In genomic region chr15:70063992-70064379, GRCh38 we compare ENCODE assay signal across 16 cellular contexts. TPM values are rescaled to one million over a fixed set of nuclear protein-coding genes. Genes with fewer than 3 reads are reported as not detected.
DNase-seq lines count a peak whose midpoint lies in the region; ATAC-seq and TF ChIP-seq lines count a peak whose summit lies in the region.
"Had no signal": no experiment of that assay in that cellular context is flagged by ENCODE, and none has a peak within 500 bp of the region (broad histone marks: within the 10 kb centered on the region; RNA-seq: fewer than 3 reads in every experiment).

No MANE protein-coding gene starts in this region.

- DNase-seq in astrocyte of the hippocampus (ENCODE audit: low read depth, low spot score): peak; percentile 25
- DNase-seq in sigmoid colon: no peak
- DNase-seq in NCI-H510A (lab: John Stamatoyannopoulos, UW): no peak
- no peak for DNase-seq in GF-D8 (lab: John Stamatoyannopoulos, UW)
- no peak for DNase-seq in stimulated activated CD8-positive, alpha-beta memory T cell treated with anti-CD3 and anti-CD28 coated beads, Interleukin-4, amount 100 ng/mL, for 48 hours
- no peak for DNase-seq in foreskin keratinocyte
- DNase-seq: CD4-positive, CD25-positive, alpha-beta regulatory T cell; DMS53; KBM-7; NCI-H1048; NCI-H146; NCI-H345; NCI-H748 treated with DMSO at 0.1 percent for 48 hours had no signal

- no peak for TF ChIP-seq POLR2A in sigmoid colon (IDR thresholded peaks at IDR 0.05)

- H3K27ac ChIP-seq in HEK293 (ENCODE audit: extremely low read depth, low read depth, low read length) (peak overlapping the region; percentile 85; the same call in 1 of the 2 replicates), muscle layer of colon (ENCODE audit: low read depth, low read length) (peak overlapping the region; percentile 88), sigmoid colon (peak overlapping the region in 3 of 4 donors; percentile 65 to 79 (median 70)), foreskin keratinocyte (no peak overlapping the region)

- H3K4me1 ChIP-seq in HEK293 (ENCODE audit: control insufficient read depth, insufficient read depth, low read length): peaks cover 34% of the 10 kb centered on the region
- peaks cover 61% of the 10 kb centered on the region for H3K4me1 ChIP-seq in muscle layer of colon (ENCODE audit: insufficient read depth, low read length)
- peaks cover 0 to 83% (median 57%) of the 10 kb centered on the region in 4 donors for H3K4me1 ChIP-seq in sigmoid colon
- H3K4me1 ChIP-seq in foreskin keratinocyte: no peaks in the 10 kb centered on the region

- 85 to 88% methylated on average over 7 of the region's 7 CpGs for WGBS in sigmoid colon, 2 donors

- no peak for TF ChIP-seq CTCF in HEK293 (tag by site-specific recombination; IDR thresholded peaks at IDR 0.05)
- no peak for TF ChIP-seq CTCF in sigmoid colon (IDR thresholded peaks at IDR 0.05)
- TF ChIP-seq CTCF in foreskin keratinocyte (conservative IDR thresholded peaks at IDR 0.05): no peak

- no peak for TF ChIP-seq EP300 in sigmoid colon (IDR thresholded peaks at IDR 0.05)

- POLR2A ChIA-PET in HEK293 (lab: Yijun Ruan, JAX): interaction anchor here (3.5 to 3.7 kb wide), 2 partner anchors 29 to 33 kb away, joined by 30 to 31 read pairs; partner anchors contain the start of gene TLE3

- intact Hi-C loops in sigmoid colon (cut with DNase I): loop anchor here (5.0 kb wide), 1 partner anchor 42 kb away; no protein-coding TSS in a partner anchor

- no peaks in the 10 kb centered on the region for H3K9me3 ChIP-seq in HEK293 (ENCODE audit: control insufficient read depth, insufficient read depth, low read depth, low read length)
- no peaks in the 10 kb centered on the region for H3K9me3 ChIP-seq in muscle layer of colon (ENCODE audit: low read length)
- no peaks in the 10 kb centered on the region for H3K9me3 ChIP-seq in sigmoid colon
- H3K9me3 ChIP-seq: Peyer's patch had no signal

- H3K4me3 ChIP-seq in HEK293 (ENCODE audit: low read depth, low read length) (no peak overlapping the region), muscle layer of colon (ENCODE audit: low read depth in 1 of 2, low read length in 2 of 2) (no peak overlapping the region), sigmoid colon (no peak overlapping the region)
- H3K4me3 ChIP-seq: Peyer's patch had no signal

- H3K36me3 ChIP-seq in HEK293 (ENCODE audit: control insufficient read depth in 2 of 2, insufficient read depth in 1 of 2, low read length in 2 of 2) (peaks cover 33 to 94% of the 10 kb centered on the region in 2 experiments), muscle layer of colon (ENCODE audit: insufficient read depth, low read length) (peaks cover 63% of the 10 kb centered on the region), sigmoid colon (peaks cover 13 to 73% (median 46%) of the 10 kb centered on the region in 4 donors)

- H3K27me3 ChIP-seq in muscle layer of colon (ENCODE audit: control insufficient read depth in 1 of 2, insufficient read depth in 2 of 2, low read length in 2 of 2) (no peaks in the 10 kb centered on the region), sigmoid colon (no peaks in the 10 kb centered on the region), foreskin keratinocyte (no peaks in the 10 kb centered on the region)
- H3K27me3 ChIP-seq: Peyer's patch had no signal

- peak overlapping the region; percentile 2 for H3K9ac ChIP-seq in muscle layer of colon (ENCODE audit: low read length)

- ATAC-seq in foreskin keratinocyte: no peak

- CTCF ChIA-PET in HEK293 (lab: Yijun Ruan, JAX): interaction anchor here (0.6 to 1.7 kb wide), 5 partner anchors 17 to 601 kb away, joined by 3 to 5 read pairs (median 4); no protein-coding TSS in a partner anchor

TF ChIP-seq in HEK293, 187 proteins besides CTCF, POLR2A, EP300 and RAD21:
- TF ChIP-seq ZNF792 (tag by site-specific recombination; IDR thresholded peaks at IDR 0.05): no peak
- TF ChIP-seq SCRT2 (tag by site-specific recombination; IDR thresholded peaks at IDR 0.05): peak; percentile 84
- peak; percentile 88 for TF ChIP-seq OSR2 (tag by site-specific recombination; IDR thresholded peaks at IDR 0.05)
- peak; percentile 83 for TF ChIP-seq ZNF10 (tag by site-specific recombination; IDR thresholded peaks at IDR 0.05)
- TF ChIP-seq ZIC2 (tag by site-specific recombination; IDR thresholded peaks at IDR 0.05): peak; percentile 36

RNA-seq across cellular contexts. Expression of gene TLE3, which starts 33.7 kb away (rescaled TPM):
- total RNA-seq in sigmoid colon (10 to 100 TPM; 49.5 to 82.0 (median 58.8) TPM), foreskin keratinocyte (24.1 and 28.1 TPM in 2 replicates)
- polyA plus RNA-seq in sigmoid colon (10 to 100 TPM; 16.8 to 39.3 (median 21.0) TPM), foreskin keratinocyte (11.3 and 14.0 TPM in 2 replicates)
